ENCODE assay signal across 18 cellular contexts in genomic region chr1:193458628-193459027, GRCh38.
DNase-seq lines count a peak whose midpoint lies in the region; ATAC-seq and TF ChIP-seq lines count a peak whose summit lies in the region.
"Had no signal": no experiment of that assay in that cellular context is flagged by ENCODE, and none has a peak within 500 bp of the region (broad histone marks: within the 10 kb centered on the region; RNA-seq: fewer than 3 reads in every experiment).

No MANE protein-coding gene starts in this region.

- H3K9me3 Mint-ChIP-seq in activated CD8-positive, alpha-beta T cell treated with anti-CD3 and anti-CD28 coated beads, Interleukin-2, amount 10 ng/mL, durations not matched to agents 7 days and 5 days (ENCODE audit: insufficient read depth): no peaks in the 10 kb centered on the region
- H3K9me3 Mint-ChIP-seq in activated T-helper 2 cell treated with anti-CD3 and anti-CD28 coated beads, Interferon-gamma antibody, Interleukin-2, Interleukin-4, amounts not matched to agents 10 μg/mL and 5 μg/mL and 100 μg/mL, durations not matched to agents 14 hours and 24 hours and 36 hours: peaks cover 5% of the 10 kb centered on the region
- H3K9me3 Mint-ChIP-seq: GM23338; stimulated activated memory B cell treated with anti-CD40 and anti-IgM and Interleukin-4, amounts not matched to agents 10 μg/mL and 1 μg/mL and 100 μg/mL, for 72 hours had no signal

- H3K36me3 ChIP-seq in mucosa of descending colon (ENCODE audit: low read depth): no peaks in the 10 kb centered on the region
- no peaks in the 10 kb centered on the region for H3K36me3 ChIP-seq in thyroid gland
- H3K36me3 ChIP-seq: ovary had no signal

- no peak overlapping the region for H3K27ac ChIP-seq in thyroid gland
- H3K27ac ChIP-seq: foreskin keratinocyte, ovary had no signal

- H3K4me3 ChIP-seq in mucosa of descending colon (no peak overlapping the region), thyroid gland (replicated peaks in 1 of 3) (no peak overlapping the region)
- H3K4me3 ChIP-seq: GM23338, ovary had no signal

- peaks cover 2% of the 10 kb centered on the region for H3K36me3 Mint-ChIP-seq in activated CD8-positive, alpha-beta T cell treated with anti-CD3 and anti-CD28 coated beads, Interleukin-2, amount 10 ng/mL, durations not matched to agents 7 days and 5 days (ENCODE audit: low read depth)
- H3K36me3 Mint-ChIP-seq in activated T-helper 2 cell treated with anti-CD3 and anti-CD28 coated beads, Interferon-gamma antibody, Interleukin-2, Interleukin-4, amounts not matched to agents 10 μg/mL and 5 μg/mL and 100 μg/mL, durations not matched to agents 14 hours and 24 hours and 36 hours (ENCODE audit: low read depth): no peaks in the 10 kb centered on the region
- H3K36me3 Mint-ChIP-seq: stimulated activated memory B cell treated with anti-CD40 and anti-IgM and Interleukin-4, amounts not matched to agents 10 μg/mL and 1 μg/mL and 100 μg/mL, for 72 hours had no signal

- H3K9me3 ChIP-seq in mucosa of descending colon: no peaks in the 10 kb centered on the region
- H3K9me3 ChIP-seq in thyroid gland: no peaks in the 10 kb centered on the region
- H3K9me3 ChIP-seq: ovary had no signal

- no peak overlapping the region for H3K4me3 Mint-ChIP-seq in activated CD8-positive, alpha-beta T cell treated with anti-CD3 and anti-CD28 coated beads, Interleukin-2, amount 10 ng/mL, durations not matched to agents 7 days and 5 days
- no peak overlapping the region for H3K4me3 Mint-ChIP-seq in activated T-helper 2 cell treated with anti-CD3 and anti-CD28 coated beads, Interferon-gamma antibody, Interleukin-2, Interleukin-4, amounts not matched to agents 10 μg/mL and 5 μg/mL and 100 μg/mL, durations not matched to agents 14 hours and 24 hours and 36 hours (ENCODE audit: low read depth)
- H3K4me3 Mint-ChIP-seq: GM23338; stimulated activated memory B cell treated with anti-CD40 and anti-IgM and Interleukin-4, amounts not matched to agents 10 μg/mL and 1 μg/mL and 100 μg/mL, for 72 hours had no signal

- H3K4me1 Mint-ChIP-seq in activated CD8-positive, alpha-beta T cell treated with anti-CD3 and anti-CD28 coated beads, Interleukin-2, amount 10 ng/mL, durations not matched to agents 7 days and 5 days (ENCODE audit: low read depth): peaks cover 22% of the 10 kb centered on the region
- H3K4me1 Mint-ChIP-seq in activated T-helper 2 cell treated with anti-CD3 and anti-CD28 coated beads, Interferon-gamma antibody, Interleukin-2, Interleukin-4, amounts not matched to agents 10 μg/mL and 5 μg/mL and 100 μg/mL, durations not matched to agents 14 hours and 24 hours and 36 hours (ENCODE audit: low read depth): peaks cover 37% of the 10 kb centered on the region

- intact Hi-C loops in mucosa of descending colon (cut with DNase I, micrococcal nuclease) (no loop called here), thyroid gland (cut with DNase I) (no loop called here)
- intact Hi-C loops in activated T-helper 2 cell treated with anti-CD3 and anti-CD28 coated beads, Interferon-gamma antibody, Interleukin-2, Interleukin-4, amounts not matched to agents 10 μg/mL and 5 μg/mL and 100 μg/mL, durations not matched to agents 14 hours and 24 hours and 36 hours (cut with micrococcal nuclease): loop anchor here (1.0 to 10.0 kb wide), 5 partner anchors 40 to 244 kb away; no protein-coding TSS in a partner anchor

- POLR2A ChIA-PET in activated CD8-positive, alpha-beta T cell treated with anti-CD3 and anti-CD28 coated beads, Interleukin-2, amount 10 ng/mL, durations not matched to agents 7 days and 5 days (lab: Charles Lee): interaction anchor here (0.7 to 1.3 kb wide), 2 partner anchors 20 to 82 kb away, joined by 3 read pairs; no protein-coding TSS in a partner anchor

- DNase-seq in activated CD4-positive, alpha-beta T cell treated with anti-CD3 and anti-CD28 coated beads for 4 hours: peak; percentile 17 to 22
- DNase-seq in activated CD4-positive, alpha-beta T cell treated with anti-CD3 and anti-CD28 coated beads, Interleukin-2, amount 50 U/mL, for 1 hour: no peak
- no peak for DNase-seq in activated CD8-positive, alpha-beta T cell treated with anti-CD3 and anti-CD28 coated beads, Interleukin-2, amount 10 ng/mL, durations not matched to agents 7 days and 5 days
- no peak for DNase-seq in mucosa of descending colon
- DNase-seq in activated T-helper 2 cell treated with anti-CD3 and anti-CD28 coated beads, Interferon-gamma antibody, Interleukin-2, Interleukin-4, amounts not matched to agents 10 μg/mL and 5 μg/mL and 100 μg/mL, durations not matched to agents 14 hours and 24 hours and 36 hours (ENCODE audit: low spot score): no peak
- no peak for DNase-seq in thyroid gland
- DNase-seq in C1 segment of cervical spinal cord (lab: John Stamatoyannopoulos, UW): no peak
- DNase-seq: activated CD8-positive, alpha-beta memory T cell treated with anti-CD3 and anti-CD28 coated beads, Interleukin-2, amount 50 U/mL, for 48 hours; amygdala; foreskin keratinocyte; left ventricle myocardium superior; NCI-H2029; NCI-H524; ovary; PC-3 had no signal

- no peak for TF ChIP-seq POLR2A in thyroid gland (IDR thresholded peaks at IDR 0.05)

- ATAC-seq in GM19351 (IDR thresholded peaks at IDR 0.05; ENCODE audit: unreplicated experiment) (peak; percentile 51), mucosa of descending colon (peak; percentile 58)
- no peak for ATAC-seq in activated CD8-positive, alpha-beta T cell treated with anti-CD3 and anti-CD28 coated beads, Interleukin-2, amount 10 ng/mL, durations not matched to agents 7 days and 5 days
- ATAC-seq: foreskin keratinocyte; GM23338; left ventricle myocardium superior; PC-3; stimulated activated memory B cell treated with anti-CD40 and anti-IgM and Interleukin-4, amounts not matched to agents 10 μg/mL and 1 μg/mL and 100 μg/mL, for 72 hours had no signal

- CTCF ChIA-PET in activated CD8-positive, alpha-beta T cell treated with anti-CD3 and anti-CD28 coated beads, Interleukin-2, amount 10 ng/mL, durations not matched to agents 7 days and 5 days (lab: Charles Lee): interaction anchor here (1.2 kb wide), 1 partner anchor 17 kb away, joined by 3 read pairs; no protein-coding TSS in a partner anchor

- no peaks in the 10 kb centered on the region for H3K27me3 ChIP-seq in thyroid gland
- H3K27me3 ChIP-seq: ovary had no signal

- TF ChIP-seq CTCF in mucosa of descending colon (IDR thresholded peaks at IDR 0.05) (no peak), thyroid gland (IDR thresholded peaks at IDR 0.05) (no peak)

- no peaks in the 10 kb centered on the region for H3K27me3 Mint-ChIP-seq in activated CD8-positive, alpha-beta T cell treated with anti-CD3 and anti-CD28 coated beads, Interleukin-2, amount 10 ng/mL, durations not matched to agents 7 days and 5 days (ENCODE audit: low read depth)
- no peaks in the 10 kb centered on the region for H3K27me3 Mint-ChIP-seq in activated T-helper 2 cell treated with anti-CD3 and anti-CD28 coated beads, Interferon-gamma antibody, Interleukin-2, Interleukin-4, amounts not matched to agents 10 μg/mL and 5 μg/mL and 100 μg/mL, durations not matched to agents 14 hours and 24 hours and 36 hours (ENCODE audit: low read depth)
- H3K27me3 Mint-ChIP-seq: stimulated activated memory B cell treated with anti-CD40 and anti-IgM and Interleukin-4, amounts not matched to agents 10 μg/mL and 1 μg/mL and 100 μg/mL, for 72 hours had no signal

- WGBS in thyroid gland, 2 donors: 91 to 93% methylated on average over 5 of the region's 5 CpGs

- peak overlapping the region; percentile 7 for H3K27ac Mint-ChIP-seq in activated CD8-positive, alpha-beta T cell treated with anti-CD3 and anti-CD28 coated beads, Interleukin-2, amount 10 ng/mL, durations not matched to agents 7 days and 5 days
- H3K27ac Mint-ChIP-seq in activated T-helper 2 cell treated with anti-CD3 and anti-CD28 coated beads, Interferon-gamma antibody, Interleukin-2, Interleukin-4, amounts not matched to agents 10 μg/mL and 5 μg/mL and 100 μg/mL, durations not matched to agents 14 hours and 24 hours and 36 hours: no peak overlapping the region
- H3K27ac Mint-ChIP-seq: GM23338; stimulated activated memory B cell treated with anti-CD40 and anti-IgM and Interleukin-4, amounts not matched to agents 10 μg/mL and 1 μg/mL and 100 μg/mL, for 72 hours had no signal

- H3K4me1 ChIP-seq in mucosa of descending colon (ENCODE audit: low read depth) (no peaks in the 10 kb centered on the region), thyroid gland (peaks cover 7 to 8% of the 10 kb centered on the region in 2 donors)

Comparison
In these comparisons a context has a peak if more than half of its experiments do, and no peak if none do; other contexts are left out.
1. DNase-seq: peak in activated CD4-positive, alpha-beta T cell treated with anti-CD3 and anti-CD28 coated beads for 4 hours (2 of 2); none in activated CD4-positive, alpha-beta T cell treated with anti-CD3 and anti-CD28 coated beads, Interleukin-2, amount 50 U/mL, for 1 hour (single experiment), activated CD8-positive, alpha-beta T cell treated with anti-CD3 and anti-CD28 coated beads, Interleukin-2, amount 10 ng/mL, durations not matched to agents 7 days and 5 days (single experiment), mucosa of descending colon (0 of 3), activated T-helper 2 cell treated with anti-CD3 and anti-CD28 coated beads, Interferon-gamma antibody, Interleukin-2, Interleukin-4, amounts not matched to agents 10 μg/mL and 5 μg/mL and 100 μg/mL, durations not matched to agents 14 hours and 24 hours and 36 hours (single experiment), thyroid gland (0 of 2) and C1 segment of cervical spinal cord (0 of 14).